14 cellular contexts compared by ENCODE assay signal in genomic region chr10:84293574-84294016, GRCh38. TPM values are rescaled to one million over a fixed set of nuclear protein-coding genes. Genes with fewer than 3 reads are reported as not detected.
A peak's percentile ranks its signal among the peaks of the same experiment; 100 is the strongest.
DNase-seq lines count a peak whose midpoint lies in the region; ATAC-seq and TF ChIP-seq lines count a peak whose summit lies in the region.
"Had no signal": no experiment of that assay in that cellular context is flagged by ENCODE, and none has a peak within 500 bp of the region (broad histone marks: within the 10 kb centered on the region; RNA-seq: fewer than 3 reads in every experiment).

No MANE protein-coding gene starts in this region.

- H2BK12ac ChIP-seq in trophoblast cell (ENCODE audit: low read length), result no peak overlapping the region

- H2AFZ ChIP-seq in SK-N-SH (ENCODE audit: low read depth) (no peak overlapping the region), trophoblast cell (ENCODE audit: insufficient read depth, low read length, poor library complexity) (no peak overlapping the region)

- no peak overlapping the region for H3K4ac ChIP-seq in trophoblast cell (ENCODE audit: low read depth, low read length)

- CTCF ChIA-PET in SK-N-SH (lab: Yijun Ruan, JAX), result interaction anchor here (1.4 to 1.8 kb wide), 2 partner anchors 28 to 244 kb away, joined by 6 to 15 read pairs; no protein-coding TSS in a partner anchor

- no peak for TF ChIP-seq RAD21 in SK-N-SH (IDR thresholded peaks at IDR 0.05; ENCODE audit: low read length)

- H2BK120ac ChIP-seq in trophoblast cell (ENCODE audit: insufficient read depth, low read length, poor library complexity), result no peak overlapping the region

- peaks cover 7 to 15% of the 10 kb centered on the region in 2 experiments; a peak in 3 of 4 replicates for H3K4me1 ChIP-seq in SK-N-SH (ENCODE audit: control insufficient read depth in 1 of 2, insufficient read depth in 2 of 2, low read depth in 1 of 2, low read length in 1 of 2)
- peaks cover 4 to 6% of the 10 kb centered on the region in 2 experiments for H3K4me1 ChIP-seq in trophoblast cell (ENCODE audit: control insufficient read depth in 1 of 2, insufficient read depth in 2 of 2, low read length in 2 of 2)
- H3K4me1 ChIP-seq: colonic mucosa, HAP-1, thyroid gland had no signal

- intact Hi-C loops in activated T-helper 2 cell treated with anti-CD3 and anti-CD28 coated beads, Interferon-gamma antibody, Interleukin-2, Interleukin-4, amounts not matched to agents 10 μg/mL and 5 μg/mL and 100 μg/mL, durations not matched to agents 14 hours and 24 hours and 36 hours (cut with micrococcal nuclease), result loop anchor here (1.0 kb wide), 3 partner anchors 13 to 35 kb away; partner anchors contain the start of gene CCSER2

- 31% methylated on average over 4 of the region's 4 CpGs for WGBS in SK-N-SH (ENCODE audit: low lambda C conversion rate)
- no CpG with 5 or more reads among the region's 4 CpGs for WGBS in trophoblast cell (ENCODE audit: extremely low coverage, insufficient coverage, insufficient read length)

- H4K20me1 ChIP-seq in SK-N-SH (ENCODE audit: insufficient read depth), result no peaks in the 10 kb centered on the region

- peaks cover 41% of the 10 kb centered on the region for H3K27me3 Mint-ChIP-seq in activated T-helper 2 cell treated with anti-CD3 and anti-CD28 coated beads, Interferon-gamma antibody, Interleukin-2, Interleukin-4, amounts not matched to agents 10 μg/mL and 5 μg/mL and 100 μg/mL, durations not matched to agents 14 hours and 24 hours and 36 hours (ENCODE audit: low read depth)
- H3K27me3 Mint-ChIP-seq: activated naive CD8-positive, alpha-beta T cell had no signal

- H3K4me3 Mint-ChIP-seq in activated T-helper 2 cell treated with anti-CD3 and anti-CD28 coated beads, Interferon-gamma antibody, Interleukin-2, Interleukin-4, amounts not matched to agents 10 μg/mL and 5 μg/mL and 100 μg/mL, durations not matched to agents 14 hours and 24 hours and 36 hours (ENCODE audit: low read depth), result no peak overlapping the region
- H3K4me3 Mint-ChIP-seq: activated naive CD8-positive, alpha-beta T cell; immature natural killer cell had no signal

- H3K79me2 ChIP-seq in SK-N-SH (ENCODE audit: insufficient read depth) (no peaks in the 10 kb centered on the region), trophoblast cell (ENCODE audit: control insufficient read depth, insufficient read depth, low read length, poor library complexity) (no peaks in the 10 kb centered on the region)

- no peak overlapping the region for H3K27ac ChIP-seq in SK-N-SH (ENCODE audit: low read depth in 2 of 2, low read length in 1 of 2)
- peak overlapping the region; percentile 44 for H3K27ac ChIP-seq in trophoblast cell (ENCODE audit: low read depth, low read length)
- H3K27ac ChIP-seq: colonic mucosa, thyroid gland had no signal

- no peak overlapping the region for H4K12ac ChIP-seq in trophoblast cell (ENCODE audit: low read depth, low read length)

- no peaks in the 10 kb centered on the region for H3K9me3 ChIP-seq in SK-N-SH
- no peaks in the 10 kb centered on the region for H3K9me3 ChIP-seq in trophoblast cell (ENCODE audit: insufficient read depth, low read depth, low read length)
- H3K9me3 ChIP-seq: colonic mucosa, HAP-1, thyroid gland had no signal

- peak overlapping the region; percentile 47 for H3K18ac ChIP-seq in trophoblast cell (ENCODE audit: low read length)

- DNase-seq in SK-N-SH (peak; percentile 33), NCI-H345 (lab: John Stamatoyannopoulos, UW) (peak; percentile 41), trophoblast cell (peak; percentile 31 to 32), middle frontal gyrus (ENCODE audit: extremely low spot score, low spot score) (no peak)
- peak; percentile 36 for DNase-seq in activated T-helper 2 cell treated with anti-CD3 and anti-CD28 coated beads, Interferon-gamma antibody, Interleukin-2, Interleukin-4, amounts not matched to agents 10 μg/mL and 5 μg/mL and 100 μg/mL, durations not matched to agents 14 hours and 24 hours and 36 hours (ENCODE audit: low spot score)
- DNase-seq: colonic mucosa, immature natural killer cell, NCI-H2107, thyroid gland had no signal

- peaks cover 26% of the 10 kb centered on the region for H3K4me1 Mint-ChIP-seq in activated T-helper 2 cell treated with anti-CD3 and anti-CD28 coated beads, Interferon-gamma antibody, Interleukin-2, Interleukin-4, amounts not matched to agents 10 μg/mL and 5 μg/mL and 100 μg/mL, durations not matched to agents 14 hours and 24 hours and 36 hours (ENCODE audit: low read depth)
- H3K4me1 Mint-ChIP-seq: immature natural killer cell had no signal

- no peaks in the 10 kb centered on the region for H3K9me2 ChIP-seq in SK-N-SH

- H3K4me3 ChIP-seq in SK-N-SH (ENCODE audit: low read depth in 2 of 2, low read length in 1 of 2) (no peak overlapping the region), trophoblast cell (ENCODE audit: low read depth, low read length) (peak overlapping the region; percentile 14)
- H3K4me3 ChIP-seq: colonic mucosa, HAP-1, thyroid gland had no signal

- no peak overlapping the region for H4K8ac ChIP-seq in trophoblast cell (ENCODE audit: low read depth, low read length)

- ATAC-seq in SK-N-SH treated with all-trans-retinoic acid at 6 μM for 48 hours (no peak), GM21786 (IDR thresholded peaks at IDR 0.05; ENCODE audit: unreplicated experiment) (no peak), HG03045 (IDR thresholded peaks at IDR 0.05; ENCODE audit: unreplicated experiment) (no peak)

- no peaks in the 10 kb centered on the region for H3K9me3 Mint-ChIP-seq in activated T-helper 2 cell treated with anti-CD3 and anti-CD28 coated beads, Interferon-gamma antibody, Interleukin-2, Interleukin-4, amounts not matched to agents 10 μg/mL and 5 μg/mL and 100 μg/mL, durations not matched to agents 14 hours and 24 hours and 36 hours
- H3K9me3 Mint-ChIP-seq: immature natural killer cell had no signal

- peaks cover 7% of the 10 kb centered on the region for H3F3A ChIP-seq in SK-N-SH (replicated peaks; ENCODE audit: insufficient read depth)

- H3K36me3 Mint-ChIP-seq in activated T-helper 2 cell treated with anti-CD3 and anti-CD28 coated beads, Interferon-gamma antibody, Interleukin-2, Interleukin-4, amounts not matched to agents 10 μg/mL and 5 μg/mL and 100 μg/mL, durations not matched to agents 14 hours and 24 hours and 36 hours (ENCODE audit: low read depth), result no peaks in the 10 kb centered on the region
- H3K36me3 Mint-ChIP-seq: activated naive CD8-positive, alpha-beta T cell; immature natural killer cell had no signal

- peak overlapping the region; percentile 71 for H4K91ac ChIP-seq in trophoblast cell (ENCODE audit: low read depth, low read length)

- no peaks in the 10 kb centered on the region for H3K79me1 ChIP-seq in trophoblast cell (ENCODE audit: low read length)

- POLR2A ChIA-PET in SK-N-SH (lab: Yijun Ruan, JAX), result no interaction called here

- H3K27ac Mint-ChIP-seq in activated T-helper 2 cell treated with anti-CD3 and anti-CD28 coated beads, Interferon-gamma antibody, Interleukin-2, Interleukin-4, amounts not matched to agents 10 μg/mL and 5 μg/mL and 100 μg/mL, durations not matched to agents 14 hours and 24 hours and 36 hours, result no peak overlapping the region
- H3K27ac Mint-ChIP-seq: activated naive CD8-positive, alpha-beta T cell; immature natural killer cell had no signal

- no peak for TF ChIP-seq CTCF in SK-N-SH (IDR thresholded peaks at IDR 0.05)

- no peak overlapping the region for H3K9ac ChIP-seq in SK-N-SH
- H3K9ac ChIP-seq in trophoblast cell (ENCODE audit: low read length), result no peak overlapping the region

- TF ChIP-seq EP300 in SK-N-SH (IDR thresholded peaks at IDR 0.05; ENCODE audit: borderline replicate concordance in 1 of 2, low read depth in 1 of 2, low read length in 1 of 2), result no peak

- H3K14ac ChIP-seq in trophoblast cell (ENCODE audit: low read length), result no peak overlapping the region

- no peak overlapping the region for H3K23ac ChIP-seq in trophoblast cell (ENCODE audit: low read length)

- H3K4me2 ChIP-seq in SK-N-SH (no peak overlapping the region), trophoblast cell (ENCODE audit: low read length) (no peak overlapping the region)

- H3K36me3 ChIP-seq in SK-N-SH (replicated peaks in 1 of 2; ENCODE audit: control insufficient read depth in 1 of 2, insufficient read depth in 2 of 2, low read length in 1 of 2), result no peaks in the 10 kb centered on the region
- no peaks in the 10 kb centered on the region for H3K36me3 ChIP-seq in trophoblast cell (ENCODE audit: control insufficient read depth in 1 of 2, insufficient read depth in 2 of 2, low read length in 2 of 2)
- H3K36me3 ChIP-seq: colonic mucosa, HAP-1, thyroid gland had no signal

- H3K27me3 ChIP-seq in SK-N-SH (ENCODE audit: insufficient read depth) (no peaks in the 10 kb centered on the region), trophoblast cell (ENCODE audit: insufficient read depth, low read length) (no peaks in the 10 kb centered on the region)
- H3K27me3 ChIP-seq: colonic mucosa, thyroid gland had no signal

- peak overlapping the region; percentile 50 for H2BK5ac ChIP-seq in trophoblast cell (ENCODE audit: low read depth, low read length, poor library complexity)

- H2AK5ac ChIP-seq in trophoblast cell (ENCODE audit: low read length), result no peak overlapping the region

TF ChIP-seq in SK-N-SH, 30 proteins besides CTCF, POLR2A, EP300 and RAD21 (continues in another document):
- peak; percentile 33; the same call in 1 of the 2 replicates for TF ChIP-seq GATA2 (CRISPR knock-in tag; IDR thresholded peaks at IDR 0.05)

RNA-seq across cellular contexts. Expression of gene CCSER2, which starts 34.8 kb away (rescaled TPM):
- polyA plus RNA-seq in SK-N-SH (2012; rRNA removed), result 8.5 and 12.2 TPM in 2 replicates
- polyA plus RNA-seq in SK-N-SH (2012; cell fraction: cytosol; rRNA removed), result 11.3 and 13.8 TPM in 2 replicates
- polyA plus RNA-seq in SK-N-SH (2012; cell fraction: nucleus; rRNA removed), result 3.7 and 10.9 TPM in 2 replicates
- 36.4 and 41.4 TPM in 2 replicates for total RNA-seq in activated T-helper 2 cell treated with anti-CD3 and anti-CD28 coated beads, Interferon-gamma antibody, Interleukin-2, Interleukin-4, amounts not matched to agents 10 μg/mL and 5 μg/mL and 100 μg/mL, durations not matched to agents 14 hours and 24 hours and 36 hours
- polyA plus RNA-seq in trophoblast cell (2013), result 148 and 154 TPM in 2 replicates

RNA-seq across cellular contexts. Expression of gene RGR, which starts 48.7 kb away (rescaled TPM):
- not detected in 2 replicates for polyA plus RNA-seq in SK-N-SH (2012; rRNA removed)
- not detected in 2 replicates for polyA plus RNA-seq in SK-N-SH (2012; cell fraction: cytosol; rRNA removed)
- polyA plus RNA-seq in SK-N-SH (2012; cell fraction: nucleus; rRNA removed), result not detected in 2 replicates
- not detected in 2 replicates for total RNA-seq in activated T-helper 2 cell treated with anti-CD3 and anti-CD28 coated beads, Interferon-gamma antibody, Interleukin-2, Interleukin-4, amounts not matched to agents 10 μg/mL and 5 μg/mL and 100 μg/mL, durations not matched to agents 14 hours and 24 hours and 36 hours
- not detected in 2 replicates for polyA plus RNA-seq in trophoblast cell (2013)
- total RNA-seq: colonic mucosa had no signal
- polyA plus RNA-seq: immature natural killer cell had no signal

RNA-seq across cellular contexts. Expression of gene LRIT1, which starts 52.2 kb away (rescaled TPM):
- not detected in 2 replicates for polyA plus RNA-seq in SK-N-SH (2012; rRNA removed)
- not detected in 2 replicates for polyA plus RNA-seq in SK-N-SH (2012; cell fraction: cytosol; rRNA removed)
- not detected in 2 replicates for polyA plus RNA-seq in SK-N-SH (2012; cell fraction: nucleus; rRNA removed)
- not detected in 2 replicates for total RNA-seq in activated T-helper 2 cell treated with anti-CD3 and anti-CD28 coated beads, Interferon-gamma antibody, Interleukin-2, Interleukin-4, amounts not matched to agents 10 μg/mL and 5 μg/mL and 100 μg/mL, durations not matched to agents 14 hours and 24 hours and 36 hours
- not detected in 2 replicates for polyA plus RNA-seq in trophoblast cell (2013)
- total RNA-seq: colonic mucosa, thyroid gland had no signal
- polyA plus RNA-seq: immature natural killer cell had no signal
